Comparison of ENCODE assay signal across 16 cellular contexts in genomic region chr4:3512279-3512678, GRCh38. TPM values are rescaled to one million over a fixed set of nuclear protein-coding genes. Genes with fewer than 3 reads are reported as not detected.
DNase-seq lines count a peak whose midpoint lies in the region; ATAC-seq, FAIRE-seq and TF ChIP-seq lines count a peak whose summit lies in the region.
"Had no signal": no experiment of that assay in that cellular context is flagged by ENCODE, and none has a peak within 500 bp of the region (broad histone marks: within the 10 kb centered on the region; RNA-seq: fewer than 3 reads in every experiment).

No MANE protein-coding gene starts in this region.

- no peaks in the 10 kb centered on the region for H3K79me2 ChIP-seq in HepG2 (ENCODE audit: insufficient read depth, low read length)

- H3K27me3 ChIP-seq in HepG2 (ENCODE audit: control insufficient read depth in 1 of 2, insufficient read depth in 2 of 2, low read length in 2 of 2) (no peaks in the 10 kb centered on the region), right lobe of liver (no peaks in the 10 kb centered on the region), heart left ventricle (no peaks in the 10 kb centered on the region), aorta (ENCODE audit: control insufficient read depth in 1 of 2, insufficient read depth in 2 of 2, low read length in 1 of 2) (no peaks in the 10 kb centered on the region)
- H3K27me3 ChIP-seq: BLaER1 treated with 17β-estradiol and CSF1 and Interleukin-3, amounts not matched to agents 10 nM and 100 nM had no signal

- H3K36me3 ChIP-seq in HepG2 (replicated peaks in 1 of 2; ENCODE audit: control insufficient read depth in 1 of 2, insufficient read depth in 2 of 2, low read length in 2 of 2) (peaks cover 22 to 66% of the 10 kb centered on the region in 2 experiments), right lobe of liver (peaks cover 0 to 53% (median 15%) of the 10 kb centered on the region in 4 donors), heart left ventricle (peaks cover 6 to 93% (median 89%) of the 10 kb centered on the region in 9 donors), aorta (ENCODE audit: control insufficient read depth in 1 of 2, insufficient read depth in 2 of 2, low read length in 1 of 2) (peaks cover 0 to 20% of the 10 kb centered on the region in 2 donors)

- H3K27ac ChIP-seq in HepG2 (ENCODE audit: extremely low read length, insufficient read depth, low read length) = no peak overlapping the region
- H3K27ac ChIP-seq in right lobe of liver = no peak overlapping the region
- H3K27ac ChIP-seq in heart left ventricle = peak overlapping the region in 2 of 12 donors; percentile 51 to 60
- no peak overlapping the region for H3K27ac ChIP-seq in aorta (ENCODE audit: low read depth in 1 of 2, low read length in 2 of 2)
- H3K27ac ChIP-seq: BLaER1 treated with 17β-estradiol and CSF1 and Interleukin-3, amounts not matched to agents 10 nM and 100 nM had no signal

- in situ Hi-C loops in HepG2 (cut with HindIII; ENCODE audit: extremely low pct_ligation_motif_present, low pct_unique_long_range_greater_than_20kb) = no loop called here

- H3K4me3 ChIP-seq in HepG2 (replicated peaks in 1 of 3; ENCODE audit: insufficient read depth in 1 of 3, low read depth in 2 of 3, low read length in 3 of 3) (no peak overlapping the region), right lobe of liver (no peak overlapping the region), heart left ventricle (no peak overlapping the region), aorta (ENCODE audit: low read length in 2 of 2) (no peak overlapping the region)
- H3K4me3 ChIP-seq: BLaER1 treated with 17β-estradiol and CSF1 and Interleukin-3, amounts not matched to agents 10 nM and 100 nM; GM12878 had no signal

- H4K20me1 ChIP-seq in HepG2 (ENCODE audit: insufficient read depth, low read length) = no peaks in the 10 kb centered on the region

- H3K4me2 ChIP-seq in HepG2 (ENCODE audit: low read depth, low read length) = no peak overlapping the region
- H3K4me2 ChIP-seq: BLaER1 treated with 17β-estradiol and CSF1 and Interleukin-3, amounts not matched to agents 10 nM and 100 nM had no signal

- TF ChIP-seq RAD21 in HepG2 (CRISPR knock-in tag; IDR thresholded peaks at IDR 0.05) = no peak

- CTCF ChIA-PET in HepG2 (lab: Yijun Ruan, JAX; ENCODE audit: low intra/inter-chr PET ratio, low total read pairs) = no interaction called here
- CTCF ChIA-PET in GM10248 (lab: Yijun Ruan, JAX) = interaction anchor here (1.9 to 3.9 kb wide), 2 partner anchors 26 to 31 kb away, joined by 5 to 16 read pairs; no protein-coding TSS in a partner anchor

- no peaks in the 10 kb centered on the region for H3K9me3 ChIP-seq in HepG2 (ENCODE audit: low read length)
- H3K9me3 ChIP-seq in right lobe of liver = no peaks in the 10 kb centered on the region
- H3K9me3 ChIP-seq in heart left ventricle = no peaks in the 10 kb centered on the region
- no peaks in the 10 kb centered on the region for H3K9me3 ChIP-seq in aorta (ENCODE audit: control insufficient read depth, low read length)

- ATAC-seq in HepG2 (no peak), right lobe of liver (no peak), heart left ventricle (peak in 2 of 4 donors; percentile 71 to 72), left ventricle myocardium superior (peak; percentile 58), aorta (ENCODE audit: low FRiP score) (peak; percentile 65)
- ATAC-seq: CD8-positive, alpha-beta T cell; GM12878 had no signal

- BruUV-seq in HepG2 (replicated peaks; lab: Mats Ljungman, UMichigan) = TSS peak; percentile 34

- intact Hi-C loops in HepG2 (cut with micrococcal nuclease; ENCODE audit: unreplicated experiment) (no loop called here), right lobe of liver (cut with DNase I) (no loop called here), heart left ventricle (cut with DNase I) (loop anchor here in 1 of 10 donors (10.0 kb wide), 1 partner anchor 167 kb away; no protein-coding TSS in a partner anchor), left ventricle myocardium superior (cut with micrococcal nuclease) (no loop called here), aorta (cut with DNase I) (no loop called here)

- no peak for TF ChIP-seq EP300 in HepG2 (IDR thresholded peaks at IDR 0.05; ENCODE audit: low read depth in 2 of 2, low read length in 2 of 2)
- no peak for TF ChIP-seq EP300 in HepG2 (CRISPR knock-in tag; IDR thresholded peaks at IDR 0.05; ENCODE audit: borderline replicate concordance)

- POLR2A ChIA-PET in HepG2 (lab: Yijun Ruan, JAX) = interaction anchor here (0.6 kb wide), 1 partner anchor 368 kb away, joined by 3 read pairs; no protein-coding TSS in a partner anchor
- POLR2A ChIA-PET in GM10248 (lab: Yijun Ruan, JAX) = interaction anchor here (1.1 kb wide), 1 partner anchor 9 kb away, joined by 3 read pairs; no protein-coding TSS in a partner anchor

- DNase-seq in HepG2 (ENCODE audit: low spot score) (no peak), right lobe of liver (no peak), heart left ventricle (peak in 3 of 5 donors; percentile 29 to 75 (median 74)), left ventricle myocardium superior (peak; percentile 61), aorta (peak in 1 of 2 donors; percentile 57), NCI-H2171 (lab: John Stamatoyannopoulos, UW) (no peak), GM10248 (ENCODE audit: extremely low spot score) (no peak)
- DNase-seq: Calu3; CD8-positive, alpha-beta T cell; DMS79 treated with DMSO at 0.1 percent for 48 hours; GF-D8; H9 had no signal

- TF ChIP-seq CTCF in HepG2 (CRISPR knock-in tag; IDR thresholded peaks at IDR 0.05) (no peak), right lobe of liver (IDR thresholded peaks at IDR 0.05) (no peak), heart left ventricle (IDR thresholded peaks at IDR 0.05) (no peak), GM10248 (IDR thresholded peaks at IDR 0.05; ENCODE audit: control extremely low read depth, extremely low read depth, low read depth, missing control alignments) (no peak)

- no peak overlapping the region for H3K9ac ChIP-seq in HepG2 (ENCODE audit: insufficient read depth, low read depth, low read length)
- H3K9ac ChIP-seq: BLaER1 treated with 17β-estradiol and CSF1 and Interleukin-3, amounts not matched to agents 10 nM and 100 nM had no signal

- 100% methylated on average over 9 of the region's 13 CpGs for WGBS in HepG2 (ENCODE audit: low lambda C conversion rate)
- WGBS in right lobe of liver (ENCODE audit: insufficient coverage, low coverage, low lambda C conversion rate, missing lambda C conversion rate) = 97% methylated on average over 5 of the region's 13 CpGs
- WGBS in heart left ventricle, 4 donors = 43 to 81% (median 60%) methylated on average over 9 to 13 of the region's 13 CpGs
- WGBS in aorta, 2 donors = 29 to 58% methylated on average over 13 of the region's 13 CpGs

- TF ChIP-seq POLR2A in HepG2 (IDR thresholded peaks at IDR 0.05; ENCODE audit: insufficient read depth in 1 of 2, low read depth in 2 of 2, low read length in 2 of 2) = no peak
- TF ChIP-seq POLR2A in right lobe of liver (IDR thresholded peaks at IDR 0.05) = no peak
- TF ChIP-seq POLR2A in heart left ventricle (IDR thresholded peaks at IDR 0.05) = no peak

- no peak for FAIRE-seq in HepG2 (lab: Jason Lieb, UNC)
- FAIRE-seq: GM12878, GM19239, H1 had no signal

- H2AFZ ChIP-seq in HepG2 (ENCODE audit: low read length) = no peak overlapping the region

- H3K4me1 ChIP-seq in HepG2 (ENCODE audit: insufficient read depth, low read length) (no peaks in the 10 kb centered on the region), right lobe of liver (no peaks in the 10 kb centered on the region), heart left ventricle (peaks cover 0 to 3% (median 0%) of the 10 kb centered on the region in 12 donors), aorta (ENCODE audit: control insufficient read depth in 1 of 2, insufficient read depth in 2 of 2, low read length in 2 of 2) (no peaks in the 10 kb centered on the region)

RNA-seq across cellular contexts. Expression of gene LRPAP1, which starts 19.9 kb away (rescaled TPM):
- total RNA-seq in HepG2 (2016; rRNA removed; fragmentation: Illumina TruSeq; extraction: Trizol) (81.5 and 191 TPM in 2 replicates), right lobe of liver (100 to 1,000 TPM in 1 of 6 experiments, 10 to 100 TPM in 5; 63.4 to 108 (median 85.3) TPM), heart left ventricle (100 to 1,000 TPM; 221 to 389 (median 283) TPM), left ventricle myocardium superior (307 TPM), aorta (100 to 1,000 TPM; 128 to 136 TPM)
- total RNA-seq in HepG2 (2016; cell fraction: cytosol; rRNA removed; fragmentation: Illumina TruSeq; extraction: Trizol; ENCODE audit: low read depth) = 13.6 and 13.8 TPM in 2 replicates
- 74.4 and 198 TPM in 2 replicates for total RNA-seq in HepG2 (2016; cell fraction: insoluble cytoplasmic fraction; rRNA removed; fragmentation: Illumina TruSeq; extraction: Trizol)
- 21.2 and 25.2 TPM in 2 replicates for total RNA-seq in HepG2 (2016; cell fraction: membrane; rRNA removed; fragmentation: Illumina TruSeq; extraction: Trizol)
- total RNA-seq in HepG2 (2016; cell fraction: nucleus; rRNA removed; fragmentation: Illumina TruSeq; extraction: Trizol) = 143 and 170 TPM in 2 replicates
- polyA plus RNA-seq in HepG2 (2011; rRNA removed) (153 and 176 TPM in 2 replicates), heart left ventricle (100 to 1,000 TPM; 105 to 322 TPM), aorta (100 to 1,000 TPM in 1 of 2 donors, 10 to 100 TPM in 1; 95.4 to 196 TPM)
- 149 and 180 TPM in 2 replicates for polyA plus RNA-seq in HepG2 (2011; cell fraction: cytosol; rRNA removed)
- polyA plus RNA-seq in HepG2 (2011; cell fraction: nucleus; rRNA removed) = 95.3 and 103 TPM in 2 replicates
- 118 TPM in 2 replicates for polyA plus RNA-seq in HepG2 (2012)
- 23.9 and 25.8 TPM in 2 replicates for polyA plus RNA-seq in HepG2 (2016; cell fraction: cytosol; fragmentation: Illumina TruSeq; extraction: Trizol; ENCODE audit: low read depth)
- 64.4 and 77.4 TPM in 2 replicates for polyA plus RNA-seq in HepG2 (2016; cell fraction: insoluble cytoplasmic fraction; fragmentation: Illumina TruSeq; extraction: Trizol; ENCODE audit: low read depth)
- 25.2 and 31.6 TPM in 2 replicates for polyA plus RNA-seq in HepG2 (2016; cell fraction: membrane; fragmentation: Illumina TruSeq; extraction: Trizol; ENCODE audit: low read depth)
- 270 and 284 TPM in 2 replicates for polyA plus RNA-seq in HepG2 (2016; cell fraction: nucleus; fragmentation: Illumina TruSeq; extraction: Trizol; ENCODE audit: insufficient read depth, low read depth)
- polyA minus RNA-seq in HepG2 (2011; rRNA and poly(A)+ RNA removed; ENCODE audit: low replicate concordance) = 32.2 and 52.3 TPM in 2 replicates
- polyA minus RNA-seq in HepG2 (2011; cell fraction: cytosol; rRNA and poly(A)+ RNA removed) = 53.1 and 54.6 TPM in 2 replicates
- polyA minus RNA-seq in HepG2 (2011; cell fraction: nucleus; rRNA and poly(A)+ RNA removed) = 24.3 and 25.0 TPM in 2 replicates

RNA-seq across cellular contexts. Expression of gene DOK7, which starts 49.2 kb away (rescaled TPM):
- total RNA-seq in HepG2 (2016; rRNA removed; fragmentation: Illumina TruSeq; extraction: Trizol) (0.07 TPM in 1 of 2 replicates, not detected in the other), right lobe of liver (1 to 10 TPM in 4 of 6 experiments, under 1 TPM in 2; 0.73 to 2.4 (median 1.5) TPM), heart left ventricle (10 to 100 TPM; 27.7 to 75.1 (median 39.7) TPM), left ventricle myocardium superior (35.5 TPM), aorta (1 to 10 TPM; 3.3 to 9.1 TPM)
- not detected in 2 replicates for total RNA-seq in HepG2 (2016; cell fraction: cytosol; rRNA removed; fragmentation: Illumina TruSeq; extraction: Trizol; ENCODE audit: low read depth)
- 0.04 TPM in 1 of 2 replicates, not detected in the other for total RNA-seq in HepG2 (2016; cell fraction: insoluble cytoplasmic fraction; rRNA removed; fragmentation: Illumina TruSeq; extraction: Trizol)
- total RNA-seq in HepG2 (2016; cell fraction: membrane; rRNA removed; fragmentation: Illumina TruSeq; extraction: Trizol) = 0.06 TPM in 1 of 2 replicates, not detected in the other
- total RNA-seq in HepG2 (2016; cell fraction: nucleus; rRNA removed; fragmentation: Illumina TruSeq; extraction: Trizol) = not detected in 2 replicates
- polyA plus RNA-seq in HepG2 (2011; rRNA removed) (0.03 and 0.05 TPM in 2 replicates), heart left ventricle (10 to 100 TPM; 59.1 to 89.5 TPM), aorta (1 to 10 TPM; 4.3 to 5.1 TPM)
- 0.05 and 0.08 TPM in 2 replicates for polyA plus RNA-seq in HepG2 (2011; cell fraction: cytosol; rRNA removed)
- 0.26 and 0.32 TPM in 2 replicates for polyA plus RNA-seq in HepG2 (2011; cell fraction: nucleus; rRNA removed)
- not detected in 2 replicates for polyA plus RNA-seq in HepG2 (2012)
- not detected in 2 replicates for polyA plus RNA-seq in HepG2 (2016; cell fraction: cytosol; fragmentation: Illumina TruSeq; extraction: Trizol; ENCODE audit: low read depth)
- 0.19 TPM in 1 of 2 replicates, not detected in the other for polyA plus RNA-seq in HepG2 (2016; cell fraction: insoluble cytoplasmic fraction; fragmentation: Illumina TruSeq; extraction: Trizol; ENCODE audit: low read depth)
- polyA plus RNA-seq in HepG2 (2016; cell fraction: membrane; fragmentation: Illumina TruSeq; extraction: Trizol; ENCODE audit: low read depth) = not detected in 2 replicates
- polyA plus RNA-seq in HepG2 (2016; cell fraction: nucleus; fragmentation: Illumina TruSeq; extraction: Trizol; ENCODE audit: insufficient read depth, low read depth) = not detected in 2 replicates
- polyA minus RNA-seq in HepG2 (2011; rRNA and poly(A)+ RNA removed; ENCODE audit: low replicate concordance) = 0.38 TPM in 1 of 2 replicates, not detected in the other
- not detected in 2 replicates for polyA minus RNA-seq in HepG2 (2011; cell fraction: cytosol; rRNA and poly(A)+ RNA removed)
- polyA minus RNA-seq in HepG2 (2011; cell fraction: nucleus; rRNA and poly(A)+ RNA removed) = not detected in 2 replicates
- total RNA-seq: CD8-positive, alpha-beta T cell; H1 had no signal

Comparison
In these comparisons a context has a peak if more than half of its experiments do, and no peak if none do; other contexts are left out.
1. ATAC-seq: peak in left ventricle myocardium superior (single experiment) and aorta (single experiment); none in HepG2 (single experiment) and right lobe of liver (0 of 4).
2. DNase-seq: peak in heart left ventricle (3 of 5) and left ventricle myocardium superior (single experiment); none in HepG2 (single experiment), right lobe of liver (0 of 3), NCI-H2171 (single experiment) and GM10248 (single experiment).